12 cellular contexts compared by ENCODE assay signal in genomic region chr6:15062311-15063252, GRCh38.
DNase-seq lines count a peak whose midpoint lies in the region; ATAC-seq and TF ChIP-seq lines count a peak whose summit lies in the region.
"Had no signal": no experiment of that assay in that cellular context is flagged by ENCODE, and none has a peak within 500 bp of the region (broad histone marks: within the 10 kb centered on the region; RNA-seq: fewer than 3 reads in every experiment).

No MANE protein-coding gene starts in this region.

- H3K4me1 ChIP-seq in heart right ventricle (peaks cover 0 to 54% (median 9%) of the 10 kb centered on the region in 9 donors), aorta (ENCODE audit: control insufficient read depth in 1 of 2, insufficient read depth in 2 of 2, low read length in 2 of 2) (no peaks in the 10 kb centered on the region)
- H3K4me1 ChIP-seq: testis had no signal

- peak overlapping the region in 3 of 10 donors; percentile 8 to 33 (median 25) for H3K27ac ChIP-seq in heart right ventricle
- no peak overlapping the region for H3K27ac ChIP-seq in aorta (ENCODE audit: low read depth in 1 of 2, low read length in 2 of 2)
- H3K27ac ChIP-seq: testis had no signal

- WGBS in heart right ventricle, 2 donors = 88 to 89% methylated on average over 12 of the region's 12 CpGs
- WGBS in aorta, 2 donors = 92 to 93% methylated on average over 12 of the region's 12 CpGs

- TF ChIP-seq EP300 in Ishikawa (IDR thresholded peaks at IDR 0.05; ENCODE audit: borderline replicate concordance) = no peak

- TF ChIP-seq CTCF in heart right ventricle (IDR thresholded peaks at IDR 0.05) = no peak

- peaks cover 0 to 14% (median 5%) of the 10 kb centered on the region in 11 donors for H3K9me3 ChIP-seq in heart right ventricle
- peaks cover 2% of the 10 kb centered on the region for H3K9me3 ChIP-seq in aorta (ENCODE audit: control insufficient read depth, low read length)
- H3K9me3 ChIP-seq: testis had no signal

- no peak for TF ChIP-seq RAD21 in Ishikawa (IDR thresholded peaks at IDR 0.05; ENCODE audit: low read depth)

- H3K4me3 ChIP-seq in heart right ventricle (no peak overlapping the region), aorta (ENCODE audit: low read length in 2 of 2) (no peak overlapping the region)
- H3K4me3 ChIP-seq: skin epidermis, testis had no signal

- H3K36me3 ChIP-seq in heart right ventricle (no peaks in the 10 kb centered on the region), aorta (ENCODE audit: control insufficient read depth in 1 of 2, insufficient read depth in 2 of 2, low read length in 1 of 2) (no peaks in the 10 kb centered on the region)

- intact Hi-C loops in heart right ventricle (cut with DNase I) (no loop called here), aorta (cut with DNase I) (no loop called here)

- ATAC-seq in heart right ventricle (peak; percentile 65 to 89 (median 80)), aorta (ENCODE audit: low FRiP score) (no peak), GM19397 (IDR thresholded peaks at IDR 0.05; ENCODE audit: unreplicated experiment) (no peak), GM21390 (IDR thresholded peaks at IDR 0.05; ENCODE audit: unreplicated experiment) (no peak)

- DNase-seq in AG08395 (ENCODE audit: low spot score) = peak; percentile 48
- DNase-seq in SW480 (ENCODE audit: low spot score) = peak; percentile 15
- DNase-seq in heart right ventricle = peak in 1 of 2 donors; percentile 28
- no peak for DNase-seq in aorta
- DNase-seq in activated CD4-positive, alpha-beta T cell treated with anti-CD3 and anti-CD28 coated beads for 48 hours = no peak
- DNase-seq: activated naive CD4-positive, alpha-beta T cell treated with anti-CD3 and anti-CD28 coated beads, Interleukin-2, amount 50 U/mL, for 16 hours; CD4-positive, CD25-positive, alpha-beta regulatory T cell had no signal

- H3K27me3 ChIP-seq in heart right ventricle (no peaks in the 10 kb centered on the region), aorta (ENCODE audit: control insufficient read depth in 1 of 2, insufficient read depth in 2 of 2, low read length in 1 of 2) (no peaks in the 10 kb centered on the region)
- H3K27me3 ChIP-seq: testis had no signal

TF ChIP-seq in Ishikawa, 13 proteins besides CTCF, POLR2A, EP300 and RAD21:
- TF ChIP-seq EGR1 (IDR thresholded peaks at IDR 0.05) = no peak
- TF ChIP-seq CEBPB (IDR thresholded peaks at IDR 0.05) = 0 out of 2 replicates have a peak, but pooled peaks have one; percentile 18

Comparison
In these comparisons a context has a peak if more than half of its experiments do, and no peak if none do; other contexts are left out.
1. DNase-seq: peak in AG08395 (single experiment) and SW480 (single experiment); none in aorta (0 of 2) and activated CD4-positive, alpha-beta T cell treated with anti-CD3 and anti-CD28 coated beads for 48 hours (single experiment).
2. ATAC-seq: peak in heart right ventricle (8 of 8); none in aorta (single experiment), GM19397 (single experiment) and GM21390 (single experiment).